1 cellular context compared by ENCODE assay signal in genomic region chr14:31126680-31127079, GRCh38.
TF ChIP-seq lines count a peak whose summit lies in the region.

No MANE protein-coding gene starts in this region.

TF ChIP-seq in HepG2, 621 proteins besides CTCF, POLR2A, EP300 and RAD21 (continued from another document):
- no peak for TF ChIP-seq MEIS1 (CRISPR knock-in tag; IDR thresholded peaks at IDR 0.05; ENCODE audit: borderline replicate concordance)
- no peak for TF ChIP-seq CBX2 (IDR thresholded peaks at IDR 0.05; ENCODE audit: low read depth, low read length)
- no peak for TF ChIP-seq CBX2 (CRISPR knock-in tag; IDR thresholded peaks at IDR 0.05; ENCODE audit: low read depth)
